In the genomic region with DNA sequence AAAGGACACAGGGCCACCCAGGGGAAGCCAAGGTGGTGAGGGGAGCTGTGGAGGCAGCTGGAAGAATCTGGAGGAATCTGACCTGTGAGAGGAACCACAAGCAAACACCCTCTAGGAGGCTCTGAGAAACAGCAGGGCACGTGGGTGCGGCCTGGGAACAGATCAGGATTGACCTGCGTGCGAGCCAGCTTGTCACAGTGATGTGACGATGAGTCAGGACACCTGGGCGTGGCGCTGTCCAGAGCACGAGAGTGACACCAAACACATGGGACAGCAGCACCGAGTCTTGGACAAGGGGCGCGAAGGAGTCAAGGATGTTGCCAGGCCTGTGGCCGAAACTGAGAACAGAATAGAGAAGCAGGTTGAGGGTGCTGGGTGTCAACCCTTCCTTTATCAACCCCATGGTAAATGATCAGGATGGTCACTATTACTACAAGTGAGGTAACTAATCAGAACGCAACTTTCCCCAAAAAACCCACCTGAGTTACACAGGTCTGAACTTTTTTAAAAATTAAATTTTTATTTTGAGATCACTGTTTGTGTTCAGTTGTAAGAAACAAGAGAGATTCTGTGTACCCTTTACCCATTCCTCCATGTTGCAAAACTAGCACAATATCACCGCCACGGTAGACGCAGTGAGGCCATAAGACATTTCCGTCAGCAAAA, we compare ENCODE assay signal across 8 cellular contexts. TPM values are rescaled to one million over a fixed set of nuclear protein-coding genes. Genes with fewer than 3 reads are reported as not detected.
DNase-seq lines count a peak whose midpoint lies in the region; ATAC-seq and TF ChIP-seq lines count a peak whose summit lies in the region.

No MANE protein-coding gene starts in this region.

- H3K27me3 Mint-ChIP-seq in GM23338 (ENCODE audit: insufficient read depth, low read depth, poor library complexity) (peaks cover 15% of the 10 kb centered on the region), glutamatergic neuron (ENCODE audit: unreplicated experiment) (peaks cover 6% of the 10 kb centered on the region), osteocyte (ENCODE audit: unreplicated experiment) (no peaks in the 10 kb centered on the region)
- H3K27me3 Mint-ChIP-seq in activated CD4-positive, alpha-beta memory T cell treated with anti-CD3 and anti-CD28 coated beads, Interleukin-2, amount 10 ng/mL, durations not matched to agents 7 days and 5 days: no peaks in the 10 kb centered on the region

- H3K9me3 ChIP-seq in KOPT-K1 (ENCODE audit: insufficient read depth, low read length, poor library complexity, severe bottlenecking): no peaks in the 10 kb centered on the region

- POLR2A ChIA-PET in activated CD4-positive, alpha-beta memory T cell treated with anti-CD3 and anti-CD28 coated beads, Interleukin-2, amount 10 ng/mL, durations not matched to agents 7 days and 5 days (lab: Charles Lee): interaction anchor here (0.7 to 5.9 kb wide), 18 partner anchors 8 to 620 kb away, joined by 3 to 30 read pairs (median 8); a partner anchor contains a TSS

- H3K9me3 Mint-ChIP-seq in GM23338: peaks cover 2% of the 10 kb centered on the region; the same call in 1 of the 3 replicates
- no peaks in the 10 kb centered on the region for H3K9me3 Mint-ChIP-seq in activated CD4-positive, alpha-beta memory T cell treated with anti-CD3 and anti-CD28 coated beads, Interleukin-2, amount 10 ng/mL, durations not matched to agents 7 days and 5 days
- H3K9me3 Mint-ChIP-seq in glutamatergic neuron (ENCODE audit: unreplicated experiment): peaks cover 21% of the 10 kb centered on the region
- H3K9me3 Mint-ChIP-seq in osteocyte (ENCODE audit: unreplicated experiment): no peaks in the 10 kb centered on the region

- H3K27me3 ChIP-seq in GM23338 (ENCODE audit: insufficient read depth): no peaks in the 10 kb centered on the region

- H3K36me3 ChIP-seq in GM23338 (ENCODE audit: insufficient read depth) (peaks cover 6% of the 10 kb centered on the region; the same call in 1 of the 2 replicates), KOPT-K1 (ENCODE audit: insufficient read depth, low read length) (peaks cover 25% of the 10 kb centered on the region)

- CTCF ChIA-PET in activated CD4-positive, alpha-beta memory T cell treated with anti-CD3 and anti-CD28 coated beads, Interleukin-2, amount 10 ng/mL, durations not matched to agents 7 days and 5 days (lab: Charles Lee): interaction anchor here (0.7 kb wide), 1 partner anchor 109 kb away, joined by 4 read pairs; no protein-coding TSS in a partner anchor

- peak overlapping the region; percentile 93 for H3K27ac ChIP-seq in GM23338 (ENCODE audit: low read depth)
- H3K27ac ChIP-seq in KOPT-K1 (ENCODE audit: low read depth, low read length, poor library complexity, severe bottlenecking): peak overlapping the region; percentile 92

- H3K79me2 ChIP-seq in GM23338 (replicated peaks; ENCODE audit: insufficient read depth): peaks cover 33% of the 10 kb centered on the region

- H3K36me3 Mint-ChIP-seq in GM23338 (ENCODE audit: low read depth) (peaks cover 12% of the 10 kb centered on the region), glutamatergic neuron (ENCODE audit: unreplicated experiment) (no peaks in the 10 kb centered on the region), osteocyte (ENCODE audit: unreplicated experiment) (peaks cover 16% of the 10 kb centered on the region)
- H3K36me3 Mint-ChIP-seq in activated CD4-positive, alpha-beta memory T cell treated with anti-CD3 and anti-CD28 coated beads, Interleukin-2, amount 10 ng/mL, durations not matched to agents 7 days and 5 days (ENCODE audit: low read depth): peaks cover 26% of the 10 kb centered on the region

- no peaks in the 10 kb centered on the region for H3K9me2 ChIP-seq in GM23338 (ENCODE audit: insufficient read depth)

- H3K4me1 Mint-ChIP-seq in GM23338: peaks cover 21% of the 10 kb centered on the region
- H3K4me1 Mint-ChIP-seq in activated CD4-positive, alpha-beta memory T cell treated with anti-CD3 and anti-CD28 coated beads, Interleukin-2, amount 10 ng/mL, durations not matched to agents 7 days and 5 days: peaks cover 39% of the 10 kb centered on the region
- peaks cover 19% of the 10 kb centered on the region for H3K4me1 Mint-ChIP-seq in glutamatergic neuron (ENCODE audit: low read depth, unreplicated experiment)
- peaks cover 39% of the 10 kb centered on the region for H3K4me1 Mint-ChIP-seq in osteocyte (ENCODE audit: unreplicated experiment)

- peak overlapping the region; percentile 98 for H3K27ac Mint-ChIP-seq in GM23338
- H3K27ac Mint-ChIP-seq in activated CD4-positive, alpha-beta memory T cell treated with anti-CD3 and anti-CD28 coated beads, Interleukin-2, amount 10 ng/mL, durations not matched to agents 7 days and 5 days: peak overlapping the region; percentile 94
- peak overlapping the region; percentile 94 for H3K27ac Mint-ChIP-seq in glutamatergic neuron (ENCODE audit: unreplicated experiment)
- peak overlapping the region; percentile 96 for H3K27ac Mint-ChIP-seq in osteocyte (ENCODE audit: unreplicated experiment)

- H3K4me3 Mint-ChIP-seq in GM23338 (peak overlapping the region; percentile 92), glutamatergic neuron (ENCODE audit: unreplicated experiment) (peak overlapping the region; percentile 93), osteocyte (ENCODE audit: unreplicated experiment) (peak overlapping the region; percentile 88)
- H3K4me3 Mint-ChIP-seq in activated CD4-positive, alpha-beta memory T cell treated with anti-CD3 and anti-CD28 coated beads, Interleukin-2, amount 10 ng/mL, durations not matched to agents 7 days and 5 days: peak overlapping the region; percentile 88

- H4K20me1 ChIP-seq in GM23338 (replicated peaks; ENCODE audit: insufficient read depth): peaks cover 14% of the 10 kb centered on the region

- H3K4me3 ChIP-seq in GM23338: peak overlapping the region; percentile 62

- peak overlapping the region; percentile 73; the same call in 1 of the 2 replicates for H2AFZ ChIP-seq in GM23338

- H3K4me2 ChIP-seq in GM23338: peak overlapping the region; percentile 79

- peak; percentile 66 for DNase-seq in SIG-M5 treated with dmso at 0.1 percent for 504 hours (lab: John Stamatoyannopoulos, UW; ENCODE audit: unreplicated experiment)
- no peak for DNase-seq in SIG-M5 (lab: John Stamatoyannopoulos, UW)
- peak; percentile 77 for DNase-seq in GM23338 (ENCODE audit: low spot score)
- no peak for DNase-seq in activated CD4-positive, alpha-beta memory T cell treated with anti-CD3 and anti-CD28 coated beads, Interleukin-2, amount 10 ng/mL, durations not matched to agents 7 days and 5 days
- DNase-seq in glutamatergic neuron: peak; percentile 62
- no peak for DNase-seq in osteocyte (ENCODE audit: extremely low spot score, unreplicated experiment)
- DNase-seq in amniotic stem cell (lab: John Stamatoyannopoulos, UW): no peak

- TF ChIP-seq CTCF in GM23338 (conservative IDR thresholded peaks at IDR 0.05; ENCODE audit: low read depth in 2 of 2): 0 out of 4 replicates have a peak, but pooled peaks of 1 of the 2 experiments have one; percentile 6
- no peak for TF ChIP-seq CTCF in glutamatergic neuron (IDR thresholded peaks at IDR 0.05; ENCODE audit: partially characterized antibody, unreplicated experiment)
- TF ChIP-seq CTCF in osteocyte (IDR thresholded peaks at IDR 0.05): no peak

- ATAC-seq in GM23338: peak; percentile 46

- 0 out of 2 replicates have a peak, but pooled peaks cover 18% of the 10 kb centered on the region for H3F3A ChIP-seq in GM23338 (replicated peaks; ENCODE audit: low read depth)

- H3K4me1 ChIP-seq in GM23338 (ENCODE audit: insufficient read depth): peaks cover 22% of the 10 kb centered on the region

TF ChIP-seq in GM23338, 12 proteins besides CTCF, POLR2A, EP300 and RAD21 (continues in another document):
- TF ChIP-seq, protein P1, sequence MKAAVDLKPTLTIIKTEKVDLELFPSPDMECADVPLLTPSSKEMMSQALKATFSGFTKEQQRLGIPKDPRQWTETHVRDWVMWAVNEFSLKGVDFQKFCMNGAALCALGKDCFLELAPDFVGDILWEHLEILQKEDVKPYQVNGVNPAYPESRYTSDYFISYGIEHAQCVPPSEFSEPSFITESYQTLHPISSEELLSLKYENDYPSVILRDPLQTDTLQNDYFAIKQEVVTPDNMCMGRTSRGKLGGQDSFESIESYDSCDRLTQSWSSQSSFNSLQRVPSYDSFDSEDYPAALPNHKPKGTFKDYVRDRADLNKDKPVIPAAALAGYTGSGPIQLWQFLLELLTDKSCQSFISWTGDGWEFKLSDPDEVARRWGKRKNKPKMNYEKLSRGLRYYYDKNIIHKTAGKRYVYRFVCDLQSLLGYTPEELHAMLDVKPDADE (IDR thresholded peaks at IDR 0.05): no peak
- no peak for TF ChIP-seq JUNB (IDR thresholded peaks at IDR 0.05; ENCODE audit: unreplicated experiment)

RNA-seq across cellular contexts. Expression of a gene that starts 0.6 kb away (rescaled TPM):
- total RNA-seq in GM23338 (2014; rRNA removed; shearing (Covaris generic)): 13.4 and 13.7 TPM in 2 replicates
- not detected in 2 replicates for polyA plus RNA-seq in GM23338 (2016; fragmentation: Nextera tagmentation; extraction: Ambion mirVana)
- 1 to 10 TPM; 5.2 to 5.8 TPM for total RNA-seq in activated CD4-positive, alpha-beta memory T cell treated with anti-CD3 and anti-CD28 coated beads, Interleukin-2, amount 10 ng/mL, durations not matched to agents 7 days and 5 days
- 6.4 TPM for total RNA-seq in glutamatergic neuron (ENCODE audit: unreplicated experiment)
- total RNA-seq in osteocyte: 7.5 and 8.4 TPM in 2 replicates

RNA-seq across cellular contexts. Expression of a gene that starts 25.3 kb away (rescaled TPM):
- total RNA-seq in GM23338 (2014; rRNA removed; shearing (Covaris generic)): 1.3 and 1.6 TPM in 2 replicates
- 2.6 and 3.5 TPM in 2 replicates for polyA plus RNA-seq in GM23338 (2016; fragmentation: Nextera tagmentation; extraction: Ambion mirVana)
- total RNA-seq in activated CD4-positive, alpha-beta memory T cell treated with anti-CD3 and anti-CD28 coated beads, Interleukin-2, amount 10 ng/mL, durations not matched to agents 7 days and 5 days: 10 to 100 TPM; 15.0 to 15.5 TPM
- total RNA-seq in glutamatergic neuron (ENCODE audit: unreplicated experiment) (0.29 TPM), osteocyte (49.3 and 51.0 TPM in 2 replicates)

RNA-seq across cellular contexts. Expression of a gene that starts 54.7 kb away (rescaled TPM):
- total RNA-seq in GM23338 (2014; rRNA removed; shearing (Covaris generic)): not detected in 2 replicates
- not detected in 2 replicates for polyA plus RNA-seq in GM23338 (2016; fragmentation: Nextera tagmentation; extraction: Ambion mirVana)
- not detected for total RNA-seq in activated CD4-positive, alpha-beta memory T cell treated with anti-CD3 and anti-CD28 coated beads, Interleukin-2, amount 10 ng/mL, durations not matched to agents 7 days and 5 days
- total RNA-seq in glutamatergic neuron (ENCODE audit: unreplicated experiment) (not detected), osteocyte (not detected in 2 replicates)

Comparison
In these comparisons a context has a peak if more than half of its experiments do, and no peak if none do; other contexts are left out.
1. DNase-seq: peak in SIG-M5 treated with dmso at 0.1 percent for 504 hours (single experiment), GM23338 (single experiment) and glutamatergic neuron (single experiment); none in SIG-M5 (single experiment), activated CD4-positive, alpha-beta memory T cell treated with anti-CD3 and anti-CD28 coated beads, Interleukin-2, amount 10 ng/mL, durations not matched to agents 7 days and 5 days (single experiment), osteocyte (single experiment) and amniotic stem cell (single experiment).
2. Peak in every context shown above with its lines, with median percentiles within 50 percentile points of each other: H3K27ac Mint-ChIP-seq and H3K4me3 Mint-ChIP-seq.